ENCODE assay signal across 7 cellular contexts in genomic region chr4:145808021-145808650, GRCh38.
A peak's percentile ranks its signal among the peaks of the same experiment; 100 is the strongest.
DNase-seq lines count a peak whose midpoint lies in the region; ATAC-seq and TF ChIP-seq lines count a peak whose summit lies in the region.

No MANE protein-coding gene starts in this region.

- H3K9me3 ChIP-seq in thoracic aorta (no peaks in the 10 kb centered on the region), prostate gland (no peaks in the 10 kb centered on the region)

- peaks cover 54% of the 10 kb centered on the region for H3K4me1 Mint-ChIP-seq in activated T-helper 2 cell treated with anti-CD3 and anti-CD28 coated beads, Interferon-gamma antibody, Interleukin-2, Interleukin-4, amounts not matched to agents 10 μg/mL and 5 μg/mL and 100 μg/mL, durations not matched to agents 14 hours and 24 hours and 36 hours (ENCODE audit: low read depth)

- peak; percentile 54 for DNase-seq in GM13976 (ENCODE audit: low spot score)
- peak; percentile 74 for DNase-seq in HPDE6-E6E7 (ENCODE audit: extremely low spot score)
- peak; percentile 34 for DNase-seq in activated T-helper 2 cell treated with anti-CD3 and anti-CD28 coated beads, Interferon-gamma antibody, Interleukin-2, Interleukin-4, amounts not matched to agents 10 μg/mL and 5 μg/mL and 100 μg/mL, durations not matched to agents 14 hours and 24 hours and 36 hours (ENCODE audit: low spot score)
- DNase-seq in iPS-NIHi11 (ENCODE audit: low spot score) = peak; percentile 30
- DNase-seq in thoracic aorta (ENCODE audit: low spot score) = no peak
- DNase-seq in prostate gland (ENCODE audit: low spot score) = no peak

- H3K36me3 ChIP-seq in thoracic aorta (no peaks in the 10 kb centered on the region), prostate gland (no peaks in the 10 kb centered on the region)

- peak overlapping the region in 1 of 2 donors; percentile 24 for H3K27ac ChIP-seq in thoracic aorta
- no peak overlapping the region for H3K27ac ChIP-seq in prostate gland

- no peak for TF ChIP-seq CTCF in GM13976 (IDR thresholded peaks at IDR 0.05; ENCODE audit: borderline replicate concordance, control extremely low read depth, extremely low read depth, insufficient read depth, missing control alignments)
- no peak for TF ChIP-seq CTCF in thoracic aorta (IDR thresholded peaks at IDR 0.05)
- TF ChIP-seq CTCF in prostate gland (IDR thresholded peaks at IDR 0.05) = no peak

- intact Hi-C loops in activated T-helper 2 cell treated with anti-CD3 and anti-CD28 coated beads, Interferon-gamma antibody, Interleukin-2, Interleukin-4, amounts not matched to agents 10 μg/mL and 5 μg/mL and 100 μg/mL, durations not matched to agents 14 hours and 24 hours and 36 hours (cut with micrococcal nuclease) = loop anchor here (1.0 to 10.0 kb wide), 12 partner anchors 21 to 713 kb away; partner anchors contain the start of genes ABCE1, ANAPC10, LSM6 and MMAA
- intact Hi-C loops in prostate gland (cut with DNase I) = no loop called here

- no peaks in the 10 kb centered on the region for H3K27me3 ChIP-seq in thoracic aorta (replicated peaks; ENCODE audit: insufficient read depth)
- H3K27me3 ChIP-seq in prostate gland (replicated peaks; ENCODE audit: insufficient read depth) = no peaks in the 10 kb centered on the region

- H3K4me3 ChIP-seq in thoracic aorta (no peak overlapping the region), prostate gland (no peak overlapping the region)

- peaks cover 67% of the 10 kb centered on the region for H3K36me3 Mint-ChIP-seq in activated T-helper 2 cell treated with anti-CD3 and anti-CD28 coated beads, Interferon-gamma antibody, Interleukin-2, Interleukin-4, amounts not matched to agents 10 μg/mL and 5 μg/mL and 100 μg/mL, durations not matched to agents 14 hours and 24 hours and 36 hours (ENCODE audit: low read depth)

- peak overlapping the region; percentile 57 for H3K4me3 Mint-ChIP-seq in activated T-helper 2 cell treated with anti-CD3 and anti-CD28 coated beads, Interferon-gamma antibody, Interleukin-2, Interleukin-4, amounts not matched to agents 10 μg/mL and 5 μg/mL and 100 μg/mL, durations not matched to agents 14 hours and 24 hours and 36 hours (ENCODE audit: low read depth)

- 29% methylated on average over 3 of the region's 3 CpGs for WGBS in prostate gland

- ATAC-seq in GM21529 (IDR thresholded peaks at IDR 0.05; ENCODE audit: unreplicated experiment) (peak; percentile 71), thoracic aorta (ENCODE audit: insufficient number of reproducible peaks, low FRiP score, low read depth) (peak; percentile 92)

- TF ChIP-seq POLR2A in prostate gland (IDR thresholded peaks at IDR 0.05) = no peak

- H3K4me1 ChIP-seq in thoracic aorta (ENCODE audit: control insufficient read depth in 1 of 2, low read depth in 2 of 2) = peaks cover 15 to 43% of the 10 kb centered on the region in 2 donors
- no peaks in the 10 kb centered on the region for H3K4me1 ChIP-seq in prostate gland (replicated peaks)

- peak overlapping the region; percentile 97 for H3K27ac Mint-ChIP-seq in activated T-helper 2 cell treated with anti-CD3 and anti-CD28 coated beads, Interferon-gamma antibody, Interleukin-2, Interleukin-4, amounts not matched to agents 10 μg/mL and 5 μg/mL and 100 μg/mL, durations not matched to agents 14 hours and 24 hours and 36 hours

- no peaks in the 10 kb centered on the region for H3K27me3 Mint-ChIP-seq in activated T-helper 2 cell treated with anti-CD3 and anti-CD28 coated beads, Interferon-gamma antibody, Interleukin-2, Interleukin-4, amounts not matched to agents 10 μg/mL and 5 μg/mL and 100 μg/mL, durations not matched to agents 14 hours and 24 hours and 36 hours (ENCODE audit: low read depth)

- peaks cover 17% of the 10 kb centered on the region for H3K9me3 Mint-ChIP-seq in activated T-helper 2 cell treated with anti-CD3 and anti-CD28 coated beads, Interferon-gamma antibody, Interleukin-2, Interleukin-4, amounts not matched to agents 10 μg/mL and 5 μg/mL and 100 μg/mL, durations not matched to agents 14 hours and 24 hours and 36 hours

- in situ Hi-C loops in GM13976 (cut with MboI; ENCODE audit: low sequenced_read_pairs, unreplicated experiment) = no loop called here

Comparison
In these comparisons a context has a peak if more than half of its experiments do, and no peak if none do; other contexts are left out.
1. DNase-seq: peak in GM13976 (single experiment), HPDE6-E6E7 (single experiment), activated T-helper 2 cell treated with anti-CD3 and anti-CD28 coated beads, Interferon-gamma antibody, Interleukin-2, Interleukin-4, amounts not matched to agents 10 μg/mL and 5 μg/mL and 100 μg/mL, durations not matched to agents 14 hours and 24 hours and 36 hours (single experiment) and iPS-NIHi11 (single experiment); none in thoracic aorta (single experiment) and prostate gland (single experiment).